21 cellular contexts compared by ENCODE assay signal in genomic region chr6:8203337-8203736, GRCh38.
DNase-seq lines count a peak whose midpoint lies in the region; ATAC-seq and TF ChIP-seq lines count a peak whose summit lies in the region.
"Had no signal": no experiment of that assay in that cellular context is flagged by ENCODE, and none has a peak within 500 bp of the region (broad histone marks: within the 10 kb centered on the region; RNA-seq: fewer than 3 reads in every experiment).

No MANE protein-coding gene starts in this region.

- H3K36me3 ChIP-seq in GM23338 (ENCODE audit: insufficient read depth) (no peaks in the 10 kb centered on the region), HEK293 (ENCODE audit: control insufficient read depth in 2 of 2, insufficient read depth in 1 of 2, low read length in 2 of 2) (no peaks in the 10 kb centered on the region)
- H3K36me3 ChIP-seq: BE2C, BLaER1 had no signal

- no peak overlapping the region for H3K4me2 ChIP-seq in GM23338
- H3K4me2 ChIP-seq: BLaER1 had no signal

- CTCF ChIA-PET in HEK293 (lab: Yijun Ruan, JAX): interaction anchor here (0.6 to 2.0 kb wide), 3 partner anchors 16 to 168 kb away, joined by 3 to 14 read pairs (median 5); no protein-coding TSS in a partner anchor

- no peak for DNase-seq in GM23338 (ENCODE audit: low spot score)
- peak; percentile 23 for DNase-seq in epithelial cell of esophagus (ENCODE audit: low read depth)
- no peak for DNase-seq in nephron progenitor cell
- DNase-seq in left lobe of liver (ENCODE audit: low spot score): no peak
- DNase-seq: 8988T; ACHN; BE2C; C1 segment of cervical spinal cord; CD4-positive, alpha-beta memory T cell; CD4-positive, CD25-positive, alpha-beta regulatory T cell; CD8-positive, alpha-beta memory T cell; COR-L47; DMS79 treated with DMSO at 0.1 percent for 48 hours; GDM1 had no signal

- H3K79me2 ChIP-seq in GM23338 (replicated peaks; ENCODE audit: insufficient read depth): no peaks in the 10 kb centered on the region

- POLR2A ChIA-PET in HEK293 (lab: Yijun Ruan, JAX): no interaction called here

- H3K36me3 Mint-ChIP-seq in GM23338 (ENCODE audit: low read depth) (no peaks in the 10 kb centered on the region), nephron progenitor cell (ENCODE audit: low read depth) (no peaks in the 10 kb centered on the region)
- H3K36me3 Mint-ChIP-seq: CD14-positive monocyte; CD4-positive, alpha-beta memory T cell; CD4-positive, CD25-positive, alpha-beta regulatory T cell; CD8-positive, alpha-beta memory T cell had no signal

- no peaks in the 10 kb centered on the region for H3K9me2 ChIP-seq in GM23338 (ENCODE audit: insufficient read depth)

- H3K4me3 ChIP-seq in GM23338 (no peak overlapping the region), HEK293 (ENCODE audit: low read depth, low read length) (no peak overlapping the region), epithelial cell of esophagus (ENCODE audit: low read length) (no peak overlapping the region)
- H3K4me3 ChIP-seq: BLaER1, GM12878 had no signal

- ATAC-seq in GM23338 (no peak), left lobe of liver (no peak), HG02884 (IDR thresholded peaks at IDR 0.05; ENCODE audit: unreplicated experiment) (no peak), GM21360 (IDR thresholded peaks at IDR 0.05; ENCODE audit: unreplicated experiment) (no peak), HG02870 (IDR thresholded peaks at IDR 0.05; ENCODE audit: unreplicated experiment) (no peak)
- ATAC-seq: GM12878 had no signal

- no peaks in the 10 kb centered on the region for H3K27me3 ChIP-seq in GM23338 (ENCODE audit: insufficient read depth)
- H3K27me3 ChIP-seq: BE2C, BLaER1 had no signal

- no peaks in the 10 kb centered on the region for H3K4me1 ChIP-seq in GM23338 (ENCODE audit: insufficient read depth)
- no peaks in the 10 kb centered on the region for H3K4me1 ChIP-seq in HEK293 (ENCODE audit: control insufficient read depth, insufficient read depth, low read length)
- H3K4me1 ChIP-seq: BE2C, BLaER1 had no signal

- no peak overlapping the region for H3K4me3 Mint-ChIP-seq in GM23338
- H3K4me3 Mint-ChIP-seq in nephron progenitor cell: no peak overlapping the region
- H3K4me3 Mint-ChIP-seq: CD14-positive monocyte; CD4-positive, alpha-beta memory T cell; CD4-positive, CD25-positive, alpha-beta regulatory T cell; CD8-positive, alpha-beta memory T cell had no signal

- H3K27ac ChIP-seq in GM23338 (ENCODE audit: low read depth): no peak overlapping the region
- no peak overlapping the region for H3K27ac ChIP-seq in HEK293 (ENCODE audit: extremely low read depth, low read depth, low read length)
- H3K27ac ChIP-seq: BLaER1 had no signal

- no peaks in the 10 kb centered on the region for H4K20me1 ChIP-seq in GM23338 (replicated peaks; ENCODE audit: insufficient read depth)
- H4K20me1 ChIP-seq: BLaER1 had no signal

- H3K4me1 Mint-ChIP-seq in GM23338 (peaks cover 3% of the 10 kb centered on the region; the same call in 1 of the 3 replicates), nephron progenitor cell (peaks cover 30% of the 10 kb centered on the region)
- H3K4me1 Mint-ChIP-seq: CD14-positive monocyte; CD4-positive, alpha-beta memory T cell; CD4-positive, CD25-positive, alpha-beta regulatory T cell; CD8-positive, alpha-beta memory T cell had no signal

- H3K9me3 Mint-ChIP-seq in GM23338: no peaks in the 10 kb centered on the region
- H3K9me3 Mint-ChIP-seq in nephron progenitor cell: peaks cover 19% of the 10 kb centered on the region
- H3K9me3 Mint-ChIP-seq: CD14-positive monocyte had no signal

- H3F3A ChIP-seq in GM23338 (replicated peaks; ENCODE audit: low read depth): no peaks in the 10 kb centered on the region

- H3K9me3 ChIP-seq in HEK293 (ENCODE audit: control insufficient read depth, insufficient read depth, low read depth, low read length): no peaks in the 10 kb centered on the region
- H3K9me3 ChIP-seq: BE2C, BLaER1 had no signal

- H3K27me3 Mint-ChIP-seq in GM23338 (ENCODE audit: insufficient read depth, low read depth, poor library complexity) (peaks cover 6% of the 10 kb centered on the region), nephron progenitor cell (ENCODE audit: low read depth, poor library complexity) (no peaks in the 10 kb centered on the region)

- TF ChIP-seq CTCF in GM23338 (conservative IDR thresholded peaks at IDR 0.05; ENCODE audit: low read depth in 2 of 2): no peak
- TF ChIP-seq CTCF in HEK293 (tag by site-specific recombination; IDR thresholded peaks at IDR 0.05): no peak
- TF ChIP-seq CTCF in epithelial cell of esophagus (IDR thresholded peaks at IDR 0.05; ENCODE audit: insufficient read depth, low read depth, low read length, missing control alignments): no peak
- no peak for TF ChIP-seq CTCF in nephron progenitor cell (IDR thresholded peaks at IDR 0.05)

- H2AFZ ChIP-seq in GM23338: 0 out of 2 replicates have a peak overlapping the region, but pooled peaks have one; percentile 3

- H3K27ac Mint-ChIP-seq in GM23338 (no peak overlapping the region), nephron progenitor cell (peak overlapping the region; percentile 28)
- H3K27ac Mint-ChIP-seq: CD14-positive monocyte; CD4-positive, alpha-beta memory T cell; CD4-positive, CD25-positive, alpha-beta regulatory T cell; CD8-positive, alpha-beta memory T cell had no signal

TF ChIP-seq in GM23338, 12 proteins besides CTCF, POLR2A, EP300 and RAD21 (continues in another document):
- TF ChIP-seq NANOG (IDR thresholded peaks at IDR 0.05; ENCODE audit: borderline replicate concordance): no peak
- no peak for TF ChIP-seq JUNB (IDR thresholded peaks at IDR 0.05; ENCODE audit: unreplicated experiment)
- no peak for TF ChIP-seq ETS1 (IDR thresholded peaks at IDR 0.05)

TF ChIP-seq in HEK293, 187 proteins besides CTCF, POLR2A, EP300 and RAD21:
- TF ChIP-seq ZNF362 (tag by site-specific recombination; IDR thresholded peaks at IDR 0.05) (peak; percentile 90), GLIS1 (tag by site-specific recombination; IDR thresholded peaks at IDR 0.05) (no peak), ZNF629 (tag by site-specific recombination; IDR thresholded peaks at IDR 0.05) (peak; percentile 35; the same call in 1 of the 2 replicates), ZNF600 (tag by site-specific recombination; IDR thresholded peaks at IDR 0.05) (peak; percentile 77)
